In the genomic region with DNA sequence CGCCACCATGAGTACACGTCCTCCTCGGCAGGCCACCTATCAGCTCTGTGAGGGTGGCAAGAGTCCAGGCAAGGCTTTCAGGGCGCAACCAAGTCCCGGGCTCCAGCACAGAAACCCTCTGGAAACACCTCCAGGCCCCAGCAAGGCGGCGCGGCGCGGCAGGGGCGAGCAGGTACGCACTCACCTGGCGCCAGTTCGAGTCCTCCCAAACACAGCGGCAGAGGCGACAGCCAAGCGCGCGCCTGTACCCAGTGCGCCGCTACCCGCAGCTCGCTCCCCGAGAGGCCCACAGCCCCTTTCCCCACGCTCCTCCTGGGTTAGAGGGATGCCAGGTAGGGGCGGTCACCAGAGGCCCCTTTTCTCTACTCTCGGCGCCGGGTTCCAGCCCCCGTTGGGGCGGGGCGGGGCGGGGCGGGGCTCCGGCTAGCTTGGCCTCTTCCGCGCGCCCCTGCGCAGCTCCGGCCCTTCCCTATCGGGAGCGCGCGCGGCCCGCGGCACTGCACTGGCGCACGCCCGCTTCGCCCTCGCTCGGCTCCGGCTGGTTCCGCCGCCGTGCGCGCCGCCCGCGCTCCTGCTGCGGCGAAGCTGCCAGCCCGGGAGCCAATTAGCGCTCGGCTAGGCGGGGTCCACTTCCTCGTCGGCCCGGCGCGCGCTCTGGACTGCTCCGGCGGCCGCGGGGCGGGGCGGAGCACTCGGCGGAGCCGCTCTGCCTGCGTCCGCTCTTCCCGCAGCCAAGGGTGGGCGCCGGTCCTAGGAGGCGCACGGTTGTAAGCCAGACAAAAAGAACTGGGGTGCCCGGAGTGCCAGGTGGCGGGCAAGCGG, we compare ENCODE assay signal across 8 cellular contexts. TPM values are rescaled to one million over a fixed set of nuclear protein-coding genes. Genes with fewer than 3 reads are reported as not detected.
DNase-seq lines count a peak whose midpoint lies in the region; ATAC-seq, FAIRE-seq and TF ChIP-seq lines count a peak whose summit lies in the region.

A gene (minus strand): TSS at position 332 of the 822 bp plus-strand sequence. CDS start 5,040 bp downstream, outside the sequence.
A gene with protein sequence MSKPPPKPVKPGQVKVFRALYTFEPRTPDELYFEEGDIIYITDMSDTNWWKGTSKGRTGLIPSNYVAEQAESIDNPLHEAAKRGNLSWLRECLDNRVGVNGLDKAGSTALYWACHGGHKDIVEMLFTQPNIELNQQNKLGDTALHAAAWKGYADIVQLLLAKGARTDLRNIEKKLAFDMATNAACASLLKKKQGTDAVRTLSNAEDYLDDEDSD (plus strand): TSS at position 691 of the 822 bp plus-strand sequence. CDS start 179 bp downstream, outside the sequence.

- H2AFZ ChIP-seq in fibroblast of lung (ENCODE audit: low read length): peak within 1 kb of the TSS; percentile 88

- CTCF ChIA-PET in RWPE1 (lab: Yijun Ruan, JAX): interaction anchor here (0.8 to 1.0 kb wide), 2 partner anchors 19 to 136 kb away, joined by 3 to 4 read pairs; no protein-coding TSS in a partner anchor

- peak within 1 kb of the TSS; percentile 93 for H3K27ac Mint-ChIP-seq in activated T-helper 17 cell treated with anti-CD3 and anti-CD28 coated beads, Interleukin-2, amount 50 U/mL, for 72 hours
- H3K27ac Mint-ChIP-seq in naive thymus-derived CD8-positive, alpha-beta T cell: peak within 1 kb of the TSS; percentile 82 to 98 (median 96)
- H3K27ac Mint-ChIP-seq in stimulated activated naive B cell treated with anti-CD40 and anti-IgM and Interleukin-4, amounts not matched to agents 10 μg/mL and 1 μg/mL and 100 μg/mL, for 72 hours: peak within 1 kb of the TSS; percentile 95

- no peaks in the 10 kb centered on the region for H3K27me3 Mint-ChIP-seq in activated T-helper 17 cell treated with anti-CD3 and anti-CD28 coated beads, Interleukin-2, amount 50 U/mL, for 72 hours
- no peaks in the 10 kb centered on the region for H3K27me3 Mint-ChIP-seq in naive thymus-derived CD8-positive, alpha-beta T cell
- no peaks in the 10 kb centered on the region for H3K27me3 Mint-ChIP-seq in stimulated activated naive B cell treated with anti-CD40 and anti-IgM and Interleukin-4, amounts not matched to agents 10 μg/mL and 1 μg/mL and 100 μg/mL, for 72 hours

- H3K4me1 Mint-ChIP-seq in activated T-helper 17 cell treated with anti-CD3 and anti-CD28 coated beads, Interleukin-2, amount 50 U/mL, for 72 hours: peaks cover 37% of the 10 kb centered on the region
- peaks cover 29 to 85% (median 76%) of the 10 kb centered on the region in 4 donors for H3K4me1 Mint-ChIP-seq in naive thymus-derived CD8-positive, alpha-beta T cell
- peaks cover 24 to 35% of the 10 kb centered on the region in 2 donors for H3K4me1 Mint-ChIP-seq in stimulated activated naive B cell treated with anti-CD40 and anti-IgM and Interleukin-4, amounts not matched to agents 10 μg/mL and 1 μg/mL and 100 μg/mL, for 72 hours

- no peaks in the 10 kb centered on the region for H3K36me3 ChIP-seq in fibroblast of lung (ENCODE audit: control insufficient read depth, insufficient read depth, low read length)

- peak; percentile 96 for DNase-seq in EL
- peak; percentile 97 for DNase-seq in H54 (ENCODE audit: insufficient read length, low spot score)
- DNase-seq in LoVo (ENCODE audit: low spot score): peak; percentile 98
- DNase-seq in RWPE1 (ENCODE audit: low spot score): peak; percentile 91
- peak; percentile 96 to 97 for DNase-seq in fibroblast of lung (ENCODE audit: low read depth in 2 of 2)
- peak; percentile 87 to 96 (median 92) for DNase-seq in naive thymus-derived CD8-positive, alpha-beta T cell
- DNase-seq in stimulated activated naive B cell treated with anti-CD40 and anti-IgM and Interleukin-4, amounts not matched to agents 10 μg/mL and 1 μg/mL and 100 μg/mL, for 72 hours: peak; percentile 96

- TF ChIP-seq POLR2A in H54 (IDR thresholded peaks at IDR 0.05; ENCODE audit: low read depth, low read length): peak; percentile 84

- H3K4me1 ChIP-seq in fibroblast of lung (ENCODE audit: control insufficient read depth, extremely low read depth, insufficient read depth, low read length): peaks cover 5% of the 10 kb centered on the region

- H3K27ac ChIP-seq in RWPE1 (peak within 1 kb of the TSS; percentile 95), fibroblast of lung (ENCODE audit: insufficient read depth, low read length) (peak within 1 kb of the TSS; percentile 87)

- H3K36me3 Mint-ChIP-seq in activated T-helper 17 cell treated with anti-CD3 and anti-CD28 coated beads, Interleukin-2, amount 50 U/mL, for 72 hours (ENCODE audit: low read depth): peaks cover 73% of the 10 kb centered on the region
- peaks cover 0 to 7% (median 5%) of the 10 kb centered on the region in 3 donors for H3K36me3 Mint-ChIP-seq in naive thymus-derived CD8-positive, alpha-beta T cell
- H3K36me3 Mint-ChIP-seq in stimulated activated naive B cell treated with anti-CD40 and anti-IgM and Interleukin-4, amounts not matched to agents 10 μg/mL and 1 μg/mL and 100 μg/mL, for 72 hours: peaks cover 10% of the 10 kb centered on the region in 2 donors

- H3K4me3 Mint-ChIP-seq in activated T-helper 17 cell treated with anti-CD3 and anti-CD28 coated beads, Interleukin-2, amount 50 U/mL, for 72 hours: peak within 1 kb of the TSS; percentile 91
- H3K4me3 Mint-ChIP-seq in naive thymus-derived CD8-positive, alpha-beta T cell: peak within 1 kb of the TSS; percentile 86 to 100 (median 99)
- peak within 1 kb of the TSS; percentile 92 to 94 for H3K4me3 Mint-ChIP-seq in stimulated activated naive B cell treated with anti-CD40 and anti-IgM and Interleukin-4, amounts not matched to agents 10 μg/mL and 1 μg/mL and 100 μg/mL, for 72 hours

- TF ChIP-seq CTCF in RWPE1 (conservative IDR thresholded peaks at IDR 0.05; ENCODE audit: low read depth): no peak
- TF ChIP-seq CTCF in fibroblast of lung (conservative IDR thresholded peaks at IDR 0.05 in 1 of 2, IDR thresholded peaks at IDR 0.05 in 1 of 2; ENCODE audit: low read depth in 1 of 2, low read length in 2 of 2): no peak

- peak; percentile 41 for FAIRE-seq in H54 (lab: Jason Lieb, UNC)

- no peaks in the 10 kb centered on the region for H3K27me3 ChIP-seq in fibroblast of lung (ENCODE audit: control insufficient read depth, insufficient read depth, low read length)

- H4K20me1 ChIP-seq in fibroblast of lung (ENCODE audit: control insufficient read depth, extremely low read depth, insufficient read depth, low read length): no peaks in the 10 kb centered on the region

- peaks cover 25% of the 10 kb centered on the region for H3K79me2 ChIP-seq in fibroblast of lung (ENCODE audit: control insufficient read depth, insufficient read depth, low read length)

- no peaks in the 10 kb centered on the region for H3K9me3 ChIP-seq in fibroblast of lung (ENCODE audit: control insufficient read depth, insufficient read depth, low read depth, low read length)

- ATAC-seq in activated T-helper 17 cell treated with anti-CD3 and anti-CD28 coated beads, Interleukin-2, amount 50 U/mL, for 72 hours (replicated peaks): peak; percentile 88
- ATAC-seq in naive thymus-derived CD8-positive, alpha-beta T cell: peak; percentile 82 to 87
- ATAC-seq in stimulated activated naive B cell treated with anti-CD40 and anti-IgM and Interleukin-4, amounts not matched to agents 10 μg/mL and 1 μg/mL and 100 μg/mL, for 72 hours (replicated peaks): peak; percentile 92 to 93

- POLR2A ChIA-PET in RWPE1 (lab: Yijun Ruan, JAX; ENCODE audit: low non-redundant PET): interaction anchor here (1.0 to 2.3 kb wide), 3 partner anchors 16 to 136 kb away, joined by 3 to 12 read pairs (median 4); a partner anchor contains a TSS
- POLR2A ChIA-PET in naive thymus-derived CD8-positive, alpha-beta T cell (lab: Charles Lee): interaction anchor here (0.6 to 5.2 kb wide), 21 partner anchors 15 to 1306 kb away, joined by 3 to 76 read pairs (median 4); a partner anchor contains a TSS

- peak within 1 kb of the TSS; percentile 84 for H3K4me2 ChIP-seq in fibroblast of lung (ENCODE audit: extremely low read depth, insufficient read depth, low read length)

- peak within 1 kb of the TSS; percentile 87 to 98 (median 92) for H3K4me3 ChIP-seq in fibroblast of lung (replicated peaks in 1 of 4; ENCODE audit: control extremely low read depth in 1 of 4, insufficient read depth in 1 of 4, low read depth in 3 of 4, low read length in 4 of 4)

- no peaks in the 10 kb centered on the region for H3K9me3 Mint-ChIP-seq in activated T-helper 17 cell treated with anti-CD3 and anti-CD28 coated beads, Interleukin-2, amount 50 U/mL, for 72 hours
- H3K9me3 Mint-ChIP-seq in naive thymus-derived CD8-positive, alpha-beta T cell: no peaks in the 10 kb centered on the region
- no peaks in the 10 kb centered on the region for H3K9me3 Mint-ChIP-seq in stimulated activated naive B cell treated with anti-CD40 and anti-IgM and Interleukin-4, amounts not matched to agents 10 μg/mL and 1 μg/mL and 100 μg/mL, for 72 hours

- H3K9ac ChIP-seq in fibroblast of lung (ENCODE audit: insufficient read depth, low read length): peak within 1 kb of the TSS; percentile 87

RNA-seq across cellular contexts. Expression of the first gene that starts in this region (rescaled TPM):
- 10 to 100 TPM; 39.6 to 51.5 TPM for total RNA-seq in activated T-helper 17 cell treated with anti-CD3 and anti-CD28 coated beads, Interleukin-2, amount 50 U/mL, for 72 hours
- 21.1 and 33.9 TPM in 2 replicates for total RNA-seq in fibroblast of lung
- 16.0 and 19.4 TPM in 2 replicates for polyA plus RNA-seq in fibroblast of lung
- polyA plus RNA-seq in fibroblast of lung (2012): 14.6 and 15.5 TPM in 2 replicates
- polyA minus RNA-seq in fibroblast of lung (ENCODE audit: low replicate concordance): 0.43 and 3.9 TPM in 2 replicates
- 10 to 100 TPM; 79.5 to 85.3 TPM for total RNA-seq in naive thymus-derived CD8-positive, alpha-beta T cell
- 10 to 100 TPM; 43.0 to 67.5 (median 55.4) TPM for polyA plus RNA-seq in naive thymus-derived CD8-positive, alpha-beta T cell

RNA-seq across cellular contexts. Expression of the second gene that starts in this region (rescaled TPM):
- total RNA-seq in activated T-helper 17 cell treated with anti-CD3 and anti-CD28 coated beads, Interleukin-2, amount 50 U/mL, for 72 hours: 100 to 1,000 TPM; 131 to 217 TPM
- 33.6 and 49.9 TPM in 2 replicates for total RNA-seq in fibroblast of lung
- 36.0 and 48.4 TPM in 2 replicates for polyA plus RNA-seq in fibroblast of lung
- polyA plus RNA-seq in fibroblast of lung (2012): 42.3 and 52.7 TPM in 2 replicates
- polyA minus RNA-seq in fibroblast of lung (ENCODE audit: low replicate concordance): 2.9 and 6.8 TPM in 2 replicates
- 10 to 100 TPM; 51.6 to 53.4 TPM for total RNA-seq in naive thymus-derived CD8-positive, alpha-beta T cell
- 100 to 1,000 TPM; 131 to 151 (median 132) TPM for polyA plus RNA-seq in naive thymus-derived CD8-positive, alpha-beta T cell

Comparison
In these comparisons a context has a peak if more than half of its experiments do, and no peak if none do; other contexts are left out.
1. Peak in every context shown above with its lines: DNase-seq, ATAC-seq, H3K4me3 ChIP-seq and H3K27ac ChIP-seq.